16 cellular contexts compared by ENCODE assay signal in the genomic region with DNA sequence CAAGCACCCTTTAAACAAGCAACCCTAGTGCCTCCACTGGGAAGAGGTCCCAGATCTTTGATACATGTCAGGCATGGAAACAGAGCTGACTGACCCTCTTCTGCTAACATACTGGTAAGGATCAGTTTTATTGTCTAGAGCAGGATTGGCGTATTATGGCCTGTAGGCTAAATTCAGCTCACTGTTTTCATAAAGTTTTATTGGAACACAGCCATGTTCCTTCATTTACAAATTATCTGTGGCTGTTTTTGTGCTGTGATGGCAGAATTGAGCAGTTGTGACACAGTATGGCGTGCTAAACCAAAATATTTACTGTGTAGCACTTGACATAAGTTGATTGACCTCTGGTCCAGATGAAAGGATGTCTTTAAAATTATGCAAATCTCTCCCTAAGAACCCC.
"Had no signal": no experiment of that assay in that cellular context is flagged by ENCODE, and none has a peak within 500 bp of the region (broad histone marks: within the 10 kb centered on the region; RNA-seq: fewer than 3 reads in every experiment).

No MANE protein-coding gene starts in this region.

- DNase-seq: immature natural killer cell; kidney; lower lobe of right lung; stimulated activated CD4-positive, alpha-beta T cell treated with anti-CD3 and anti-CD28 coated beads, Interleukin-12 subunit alpha, Interleukin-12 subunit beta, amount 100 ng/mL, for 4 hours; stimulated activated CD4-positive, alpha-beta T cell treated with anti-CD3 and anti-CD28 coated beads, Interleukin-2, amount 100 ng/mL, for 24 hours; stimulated activated CD4-positive, alpha-beta T cell treated with anti-CD3 and anti-CD28 coated beads, Interleukin-4, amount 100 ng/mL, for 1 hour; stimulated activated naive B cell treated with anti-CD40 and anti-IgM and Interleukin-4, amounts not matched to agents 10 μg/mL and 1 μg/mL and 100 μg/mL, for 72 hours; stomach; tibial artery; upper lobe of right lung had no signal

- H3K27ac ChIP-seq: lower lobe of right lung, pancreas, prostate gland, skin epidermis, stomach, thoracic aorta, tibial artery, upper lobe of right lung had no signal

- FAIRE-seq: kidney, pancreas, urothelium cell line had no signal

- H3K4me1 ChIP-seq: lower lobe of right lung, pancreas, prostate gland, stomach, tibial artery, upper lobe of right lung had no signal

- H3K4me3 ChIP-seq: lower lobe of right lung, pancreas, prostate gland, skin epidermis, stomach, thoracic aorta, tibial artery, upper lobe of right lung had no signal

- H3K36me3 ChIP-seq: pancreas, prostate gland, thoracic aorta had no signal

- H3K27me3 ChIP-seq: pancreas, stomach, tibial artery, upper lobe of right lung had no signal

- ATAC-seq: lower lobe of right lung; naive thymus-derived CD8-positive, alpha-beta T cell had no signal

- H3K9me3 ChIP-seq: lower lobe of right lung, pancreas, prostate gland, stomach, thoracic aorta, tibial artery, upper lobe of right lung had no signal
